8 cellular contexts compared by ENCODE assay signal in the genomic region with DNA sequence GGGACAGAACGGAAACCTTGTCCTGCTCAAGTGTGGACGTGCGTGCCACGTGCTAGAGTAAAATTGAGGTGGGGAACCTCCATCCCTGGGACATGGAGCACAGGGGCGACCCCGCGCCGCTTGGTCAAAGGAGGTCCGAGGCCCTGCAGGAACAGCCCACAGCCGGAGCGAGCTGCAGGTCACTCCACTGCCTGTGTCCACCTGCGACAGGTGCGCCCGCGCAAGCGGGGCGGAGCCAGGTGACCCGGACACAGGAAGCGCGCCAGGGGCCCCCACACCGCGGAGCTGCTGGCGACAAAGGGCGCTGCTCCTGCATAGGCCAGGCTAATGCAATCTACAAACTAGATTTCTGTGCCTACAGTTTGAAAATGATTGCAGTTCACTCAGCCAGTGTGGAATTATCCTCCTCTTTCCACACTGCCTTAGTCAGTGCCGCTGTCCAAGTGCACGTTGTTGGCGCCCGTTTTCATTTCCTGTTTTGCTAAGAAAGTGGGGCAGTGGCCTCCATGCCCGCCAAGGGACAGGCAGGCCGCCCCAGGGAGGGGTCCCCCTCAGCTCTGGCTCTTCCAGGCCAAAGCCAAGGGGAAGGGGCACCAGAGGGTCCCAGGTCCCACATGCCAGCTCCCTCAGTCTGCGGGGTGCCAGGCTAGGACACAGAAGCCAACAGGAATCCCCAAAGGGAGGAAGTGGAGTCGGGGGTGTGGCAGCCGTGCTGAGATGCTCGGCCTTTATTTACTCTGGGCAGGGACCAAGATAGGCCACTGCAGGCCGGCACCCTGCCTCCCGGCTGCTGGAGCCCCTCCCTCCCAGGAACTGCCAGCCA. TPM values are rescaled to one million over a fixed set of nuclear protein-coding genes. Genes with fewer than 3 reads are reported as not detected.
A peak's percentile ranks its signal among the peaks of the same experiment; 100 is the strongest.
DNase-seq lines count a peak whose midpoint lies in the region; ATAC-seq and TF ChIP-seq lines count a peak whose summit lies in the region.

No MANE protein-coding gene starts in this region.

- intact Hi-C loops in cardiac septum (cut with DNase I): no loop called here

- in situ Hi-C loops in GM13977 (cut with MboI; ENCODE audit: low pct_unique_long_range_greater_than_20kb, low sequenced_read_pairs, unreplicated experiment): loop anchor here (10.0 kb wide), 1 partner anchor 122 kb away; no protein-coding TSS in a partner anchor

- TF ChIP-seq CTCF in GM13977 (IDR thresholded peaks at IDR 0.05; ENCODE audit: extremely low read depth, insufficient read depth, missing control alignments): no peak

- peak; percentile 37 for DNase-seq in ELF-1 (ENCODE audit: low read depth, low spot score)
- peak; percentile 39 for DNase-seq in NCI-H2029 treated with DMSO at 0.1 percent for 48 hours (lab: John Stamatoyannopoulos, UW)
- peak; percentile 73 for DNase-seq in activated effector memory CD4-positive, alpha-beta T cell treated with anti-CD3 and anti-CD28 coated beads, Interleukin-2, amount 50 U/mL, for 16 hours
- peak; percentile 86 for DNase-seq in cardiac septum (ENCODE audit: low spot score)
- peak; percentile 19 for DNase-seq in pulmonary artery endothelial cell (ENCODE audit: low read depth, low spot score)
- no peak for DNase-seq in GM13977 (ENCODE audit: low spot score)

- ATAC-seq in GM19035 (IDR thresholded peaks at IDR 0.05; ENCODE audit: unreplicated experiment) (no peak), GM21786 (IDR thresholded peaks at IDR 0.05; ENCODE audit: unreplicated experiment) (no peak)

RNA-seq across cellular contexts. Expression of a gene that starts 4.3 kb away (rescaled TPM):
- 31.3 TPM for total RNA-seq in cardiac septum
- total RNA-seq in pulmonary artery endothelial cell: 47.3 and 56.7 TPM in 2 replicates

RNA-seq across cellular contexts. Expression of a gene that starts 58.5 kb away (rescaled TPM):
- 25.8 TPM for total RNA-seq in cardiac septum
- 8.1 and 15.9 TPM in 2 replicates for total RNA-seq in pulmonary artery endothelial cell
